17 cellular contexts compared by ENCODE assay signal in the genomic region with DNA sequence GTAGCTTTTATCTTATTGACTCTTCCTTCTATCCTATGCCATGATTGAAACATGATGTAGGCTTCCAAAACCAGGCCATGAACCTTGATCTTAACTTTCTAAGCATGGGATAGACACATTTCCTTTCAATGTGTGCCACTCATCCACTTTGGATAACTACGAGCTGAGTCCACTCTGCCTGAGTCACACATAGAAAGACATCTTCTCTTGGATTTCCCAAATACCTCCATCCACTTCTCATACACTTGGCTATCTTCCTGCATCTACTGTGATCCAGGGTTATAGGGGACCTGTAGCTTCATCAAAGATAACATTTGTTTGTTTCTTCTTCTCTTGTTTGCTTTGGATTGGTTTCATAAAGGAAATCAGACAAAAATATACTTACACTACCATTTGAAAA. TPM values are rescaled to one million over a fixed set of nuclear protein-coding genes. Genes with fewer than 3 reads are reported as not detected.
"Had no signal": no experiment of that assay in that cellular context is flagged by ENCODE, and none has a peak within 500 bp of the region (broad histone marks: within the 10 kb centered on the region; RNA-seq: fewer than 3 reads in every experiment).

No MANE protein-coding gene starts in this region.

RNA-seq across cellular contexts. Expression of gene PSG5, which starts 44.6 kb away (rescaled TPM):
- total RNA-seq: dermis microvascular lymphatic vessel endothelial cell, endodermal cell, endothelial cell of umbilical vein, frontal cortex, heart left ventricle, liver, lung microvascular endothelial cell, occipital lobe, prostate gland, skeletal muscle tissue, spleen, temporal lobe, upper lobe of left lung, uterus had no signal
- polyA plus RNA-seq: endothelial cell of umbilical vein, esophagus, heart left ventricle, liver, spleen had no signal

RNA-seq across cellular contexts. Expression of gene PSG2, which starts 59.3 kb away (rescaled TPM):
- total RNA-seq: dermis microvascular lymphatic vessel endothelial cell, endodermal cell, endothelial cell of umbilical vein, frontal cortex, glomerular endothelial cell, heart left ventricle, liver, lung microvascular endothelial cell, occipital lobe, prostate gland, renal cortical epithelial cell, skeletal muscle tissue, spleen, temporal lobe, upper lobe of left lung, uterus had no signal
- polyA plus RNA-seq: endothelial cell of umbilical vein, esophagus, heart left ventricle, liver, spleen had no signal
